24 cellular contexts compared by ENCODE assay signal in genomic region chr2:160347269-160347863, GRCh38.
DNase-seq lines count a peak whose midpoint lies in the region; ATAC-seq and TF ChIP-seq lines count a peak whose summit lies in the region.
"Had no signal": no experiment of that assay in that cellular context is flagged by ENCODE, and none has a peak within 500 bp of the region (broad histone marks: within the 10 kb centered on the region; RNA-seq: fewer than 3 reads in every experiment).

No MANE protein-coding gene starts in this region.

- WGBS in right lobe of liver (ENCODE audit: insufficient coverage, low coverage, low lambda C conversion rate, missing lambda C conversion rate), result 94% methylated on average over 1 of the region's 1 CpG

- no peak for DNase-seq in activated naive CD4-positive, alpha-beta T cell treated with anti-CD3 and anti-CD28 coated beads, Interleukin-2, amount 50 U/mL, for 16 hours
- no peak for DNase-seq in activated naive CD8-positive, alpha-beta T cell treated with anti-CD3 and anti-CD28 coated beads, Interleukin-2, amount 50 U/mL, for 24 hours
- peak; percentile 71 for DNase-seq in fibroblast of villous mesenchyme (ENCODE audit: low read depth)
- no peak for DNase-seq in osteocyte (ENCODE audit: extremely low spot score, unreplicated experiment)
- DNase-seq in GM10248 (ENCODE audit: extremely low spot score), result no peak
- no peak for DNase-seq in neural progenitor cell (ENCODE audit: low spot score)
- no peak for DNase-seq in right lobe of liver
- DNase-seq: ACHN, activated gamma-delta T cell, DMS153, GF-D8, hypothalamus, MG63, naive B cell, NCI-H146, NCI-H526, Right ventricle myocardium superior, sigmoid colon, SW 1271 had no signal

- H3K27ac ChIP-seq in neural progenitor cell (no peak overlapping the region), right lobe of liver (no peak overlapping the region)
- H3K27ac ChIP-seq: ascending aorta, parathyroid adenoma had no signal

- peak overlapping the region; percentile 74 for H3K27ac Mint-ChIP-seq in activated naive CD4-positive, alpha-beta T cell treated with anti-CD3 and anti-CD28 coated beads, Interleukin-2, amount 50 U/mL, for 24 hours
- H3K27ac Mint-ChIP-seq in activated naive CD8-positive, alpha-beta T cell treated with anti-CD3 and anti-CD28 coated beads, Interleukin-2, amount 50 U/mL, for 24 hours, result no peak overlapping the region
- H3K27ac Mint-ChIP-seq in osteocyte (ENCODE audit: unreplicated experiment), result peak overlapping the region; percentile 57
- no peak overlapping the region for H3K27ac Mint-ChIP-seq in neural progenitor cell
- H3K27ac Mint-ChIP-seq: IgD-negative memory B cell, naive B cell had no signal

- H2AFZ ChIP-seq in neural progenitor cell (replicated peaks), result no peak overlapping the region
- H2AFZ ChIP-seq: parathyroid adenoma had no signal

- no peak for TF ChIP-seq CTCF in fibroblast of villous mesenchyme (IDR thresholded peaks at IDR 0.05; ENCODE audit: insufficient read depth, low read depth, low read length)
- TF ChIP-seq CTCF in osteocyte (IDR thresholded peaks at IDR 0.05), result no peak
- no peak for TF ChIP-seq CTCF in GM10248 (IDR thresholded peaks at IDR 0.05; ENCODE audit: control extremely low read depth, extremely low read depth, low read depth, missing control alignments)
- TF ChIP-seq CTCF in neural progenitor cell (IDR thresholded peaks at IDR 0.05), result no peak
- no peak for TF ChIP-seq CTCF in right lobe of liver (IDR thresholded peaks at IDR 0.05)

- H3K4me3 Mint-ChIP-seq in activated naive CD4-positive, alpha-beta T cell treated with anti-CD3 and anti-CD28 coated beads, Interleukin-2, amount 50 U/mL, for 24 hours, result no peak overlapping the region
- H3K4me3 Mint-ChIP-seq in activated naive CD8-positive, alpha-beta T cell treated with anti-CD3 and anti-CD28 coated beads, Interleukin-2, amount 50 U/mL, for 24 hours, result no peak overlapping the region
- H3K4me3 Mint-ChIP-seq in osteocyte (ENCODE audit: unreplicated experiment), result no peak overlapping the region
- H3K4me3 Mint-ChIP-seq in neural progenitor cell, result no peak overlapping the region
- H3K4me3 Mint-ChIP-seq: CD14-positive monocyte, IgD-negative memory B cell, naive B cell had no signal

- H3K4me1 Mint-ChIP-seq in activated naive CD4-positive, alpha-beta T cell treated with anti-CD3 and anti-CD28 coated beads, Interleukin-2, amount 50 U/mL, for 24 hours, result peaks cover 87% of the 10 kb centered on the region
- H3K4me1 Mint-ChIP-seq in activated naive CD8-positive, alpha-beta T cell treated with anti-CD3 and anti-CD28 coated beads, Interleukin-2, amount 50 U/mL, for 24 hours, result peaks cover 68% of the 10 kb centered on the region
- H3K4me1 Mint-ChIP-seq in osteocyte (ENCODE audit: unreplicated experiment), result peaks cover 80% of the 10 kb centered on the region
- H3K4me1 Mint-ChIP-seq in neural progenitor cell, result peaks cover 6% of the 10 kb centered on the region

- no peak overlapping the region for H3K4me2 ChIP-seq in neural progenitor cell

- no peaks in the 10 kb centered on the region for H3F3A ChIP-seq in neural progenitor cell (ENCODE audit: low read depth)

- H3K79me2 ChIP-seq in neural progenitor cell (ENCODE audit: low read depth), result peaks cover 71% of the 10 kb centered on the region

- H4K20me1 ChIP-seq in neural progenitor cell (ENCODE audit: low read depth), result peaks cover 49% of the 10 kb centered on the region

- H3K9me3 Mint-ChIP-seq in activated naive CD4-positive, alpha-beta T cell treated with anti-CD3 and anti-CD28 coated beads, Interleukin-2, amount 50 U/mL, for 24 hours, result no peaks in the 10 kb centered on the region
- H3K9me3 Mint-ChIP-seq in activated naive CD8-positive, alpha-beta T cell treated with anti-CD3 and anti-CD28 coated beads, Interleukin-2, amount 50 U/mL, for 24 hours, result peaks cover 3% of the 10 kb centered on the region
- no peaks in the 10 kb centered on the region for H3K9me3 Mint-ChIP-seq in osteocyte (ENCODE audit: unreplicated experiment)
- no peaks in the 10 kb centered on the region for H3K9me3 Mint-ChIP-seq in neural progenitor cell
- H3K9me3 Mint-ChIP-seq: CD14-positive monocyte, IgD-negative memory B cell, naive B cell had no signal

- no peak for TF ChIP-seq POLR2A in right lobe of liver (IDR thresholded peaks at IDR 0.05)

- H3K4me3 ChIP-seq in fibroblast of villous mesenchyme (ENCODE audit: low read depth, low read length) (no peak overlapping the region), neural progenitor cell (no peak overlapping the region), right lobe of liver (no peak overlapping the region)
- H3K4me3 ChIP-seq: ascending aorta, MG63, sigmoid colon had no signal

- no peaks in the 10 kb centered on the region for H3K27me3 Mint-ChIP-seq in activated naive CD4-positive, alpha-beta T cell treated with anti-CD3 and anti-CD28 coated beads, Interleukin-2, amount 50 U/mL, for 24 hours
- no peaks in the 10 kb centered on the region for H3K27me3 Mint-ChIP-seq in activated naive CD8-positive, alpha-beta T cell treated with anti-CD3 and anti-CD28 coated beads, Interleukin-2, amount 50 U/mL, for 24 hours
- H3K27me3 Mint-ChIP-seq in osteocyte (ENCODE audit: unreplicated experiment) (no peaks in the 10 kb centered on the region), neural progenitor cell (ENCODE audit: insufficient read depth, low read depth) (no peaks in the 10 kb centered on the region)
- H3K27me3 Mint-ChIP-seq: IgD-negative memory B cell, naive B cell had no signal

- H3K36me3 ChIP-seq in neural progenitor cell (no peaks in the 10 kb centered on the region), right lobe of liver (no peaks in the 10 kb centered on the region)
- H3K36me3 ChIP-seq: sigmoid colon had no signal

- H3K27me3 ChIP-seq in neural progenitor cell (no peaks in the 10 kb centered on the region), right lobe of liver (no peaks in the 10 kb centered on the region)
- H3K27me3 ChIP-seq: ascending aorta, MG63, sigmoid colon had no signal

- no peak overlapping the region for H3K9ac ChIP-seq in neural progenitor cell
- H3K9ac ChIP-seq: parathyroid adenoma had no signal

- H3K9me3 ChIP-seq in neural progenitor cell (ENCODE audit: low read depth), result no peaks in the 10 kb centered on the region
- H3K9me3 ChIP-seq in right lobe of liver, result no peaks in the 10 kb centered on the region
- H3K9me3 ChIP-seq: ascending aorta, MG63, sigmoid colon had no signal

- CTCF ChIA-PET in GM10248 (lab: Yijun Ruan, JAX), result no interaction called here

- intact Hi-C loops in right lobe of liver (cut with DNase I), result no loop called here

- peak; percentile 30 for ATAC-seq in activated naive CD8-positive, alpha-beta T cell treated with anti-CD3 and anti-CD28 coated beads, Interleukin-2, amount 50 U/mL, for 24 hours
- ATAC-seq in right lobe of liver, result no peak

- H3K36me3 Mint-ChIP-seq in activated naive CD4-positive, alpha-beta T cell treated with anti-CD3 and anti-CD28 coated beads, Interleukin-2, amount 50 U/mL, for 24 hours, result peaks cover 15% of the 10 kb centered on the region
- peaks cover 3% of the 10 kb centered on the region for H3K36me3 Mint-ChIP-seq in activated naive CD8-positive, alpha-beta T cell treated with anti-CD3 and anti-CD28 coated beads, Interleukin-2, amount 50 U/mL, for 24 hours (ENCODE audit: low read depth)
- peaks cover 18% of the 10 kb centered on the region for H3K36me3 Mint-ChIP-seq in osteocyte (ENCODE audit: unreplicated experiment)
- H3K36me3 Mint-ChIP-seq in neural progenitor cell, result peaks cover 2% of the 10 kb centered on the region

- POLR2A ChIA-PET in GM10248 (lab: Yijun Ruan, JAX), result no interaction called here

- H3K4me1 ChIP-seq in neural progenitor cell, result no peaks in the 10 kb centered on the region
- no peaks in the 10 kb centered on the region for H3K4me1 ChIP-seq in right lobe of liver

Comparison
In these comparisons a context has a peak if more than half of its experiments do, and no peak if none do; other contexts are left out.
1. H3K27ac Mint-ChIP-seq: peak in activated naive CD4-positive, alpha-beta T cell treated with anti-CD3 and anti-CD28 coated beads, Interleukin-2, amount 50 U/mL, for 24 hours (single experiment) and osteocyte (single experiment); none in activated naive CD8-positive, alpha-beta T cell treated with anti-CD3 and anti-CD28 coated beads, Interleukin-2, amount 50 U/mL, for 24 hours (single experiment) and neural progenitor cell (single experiment).